2 cellular contexts compared by ENCODE assay signal in the genomic region with DNA sequence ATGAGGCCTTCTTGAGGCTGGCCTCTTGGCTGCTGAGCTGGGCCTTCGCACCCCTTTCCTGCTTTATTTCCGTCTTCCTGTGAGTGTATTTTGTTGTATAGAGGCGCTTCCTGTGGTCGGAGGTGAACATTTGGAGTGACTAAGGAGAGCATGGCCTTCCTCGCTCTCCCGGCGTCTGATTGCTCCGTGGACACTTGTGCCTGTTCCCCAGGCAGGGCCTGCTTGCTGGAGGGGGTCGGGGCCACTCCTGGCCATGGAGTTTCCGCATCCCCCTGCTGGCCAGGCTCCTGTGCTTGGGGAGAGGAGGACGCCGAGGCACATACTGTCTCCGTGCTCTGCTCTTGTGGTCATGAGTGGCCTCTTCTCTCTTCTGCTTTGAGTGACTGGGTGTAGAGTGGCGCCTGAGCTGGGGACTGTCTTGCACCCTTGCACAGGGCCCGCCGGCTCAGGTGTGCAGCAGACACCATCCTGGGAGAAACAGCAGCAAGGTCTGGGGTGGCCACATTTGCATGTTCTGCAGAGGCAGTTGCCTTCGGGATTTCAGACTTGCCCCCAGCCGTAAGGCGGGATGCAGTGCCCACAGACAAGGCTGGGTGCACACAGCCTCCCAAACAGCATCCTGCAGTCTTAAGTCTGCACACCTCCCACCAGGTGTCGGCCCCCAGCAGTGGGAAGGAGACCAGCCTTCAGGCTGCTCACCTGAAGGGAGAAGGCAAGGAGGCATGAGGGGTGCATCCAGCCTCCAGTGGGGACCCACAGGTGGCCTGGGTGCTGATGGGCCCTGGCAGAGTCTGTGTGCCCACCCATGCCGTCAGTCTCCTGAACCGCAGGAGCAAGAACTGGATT.
TF ChIP-seq lines count a peak whose summit lies in the region.

No MANE protein-coding gene starts in this region.

TF ChIP-seq in SK-N-SH, 30 proteins besides CTCF, POLR2A, EP300 and RAD21 (continued from another document):
- TF ChIP-seq, protein P1, sequence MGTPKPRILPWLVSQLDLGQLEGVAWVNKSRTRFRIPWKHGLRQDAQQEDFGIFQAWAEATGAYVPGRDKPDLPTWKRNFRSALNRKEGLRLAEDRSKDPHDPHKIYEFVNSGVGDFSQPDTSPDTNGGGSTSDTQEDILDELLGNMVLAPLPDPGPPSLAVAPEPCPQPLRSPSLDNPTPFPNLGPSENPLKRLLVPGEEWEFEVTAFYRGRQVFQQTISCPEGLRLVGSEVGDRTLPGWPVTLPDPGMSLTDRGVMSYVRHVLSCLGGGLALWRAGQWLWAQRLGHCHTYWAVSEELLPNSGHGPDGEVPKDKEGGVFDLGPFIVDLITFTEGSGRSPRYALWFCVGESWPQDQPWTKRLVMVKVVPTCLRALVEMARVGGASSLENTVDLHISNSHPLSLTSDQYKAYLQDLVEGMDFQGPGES (IDR thresholded peaks at IDR 0.05; ENCODE audit: low read depth, low read length): no peak

TF ChIP-seq in SK-N-SH treated with all-trans-retinoic acid at 6 μM for 48 hours, 23 proteins besides CTCF, POLR2A, EP300 and RAD21 (continued from another document):
- TF ChIP-seq, protein P2, sequence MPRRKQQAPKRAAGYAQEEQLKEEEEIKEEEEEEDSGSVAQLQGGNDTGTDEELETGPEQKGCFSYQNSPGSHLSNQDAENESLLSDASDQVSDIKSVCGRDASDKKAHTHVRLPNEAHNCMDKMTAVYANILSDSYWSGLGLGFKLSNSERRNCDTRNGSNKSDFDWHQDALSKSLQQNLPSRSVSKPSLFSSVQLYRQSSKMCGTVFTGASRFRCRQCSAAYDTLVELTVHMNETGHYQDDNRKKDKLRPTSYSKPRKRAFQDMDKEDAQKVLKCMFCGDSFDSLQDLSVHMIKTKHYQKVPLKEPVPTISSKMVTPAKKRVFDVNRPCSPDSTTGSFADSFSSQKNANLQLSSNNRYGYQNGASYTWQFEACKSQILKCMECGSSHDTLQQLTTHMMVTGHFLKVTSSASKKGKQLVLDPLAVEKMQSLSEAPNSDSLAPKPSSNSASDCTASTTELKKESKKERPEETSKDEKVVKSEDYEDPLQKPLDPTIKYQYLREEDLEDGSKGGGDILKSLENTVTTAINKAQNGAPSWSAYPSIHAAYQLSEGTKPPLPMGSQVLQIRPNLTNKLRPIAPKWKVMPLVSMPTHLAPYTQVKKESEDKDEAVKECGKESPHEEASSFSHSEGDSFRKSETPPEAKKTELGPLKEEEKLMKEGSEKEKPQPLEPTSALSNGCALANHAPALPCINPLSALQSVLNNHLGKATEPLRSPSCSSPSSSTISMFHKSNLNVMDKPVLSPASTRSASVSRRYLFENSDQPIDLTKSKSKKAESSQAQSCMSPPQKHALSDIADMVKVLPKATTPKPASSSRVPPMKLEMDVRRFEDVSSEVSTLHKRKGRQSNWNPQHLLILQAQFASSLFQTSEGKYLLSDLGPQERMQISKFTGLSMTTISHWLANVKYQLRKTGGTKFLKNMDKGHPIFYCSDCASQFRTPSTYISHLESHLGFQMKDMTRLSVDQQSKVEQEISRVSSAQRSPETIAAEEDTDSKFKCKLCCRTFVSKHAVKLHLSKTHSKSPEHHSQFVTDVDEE (CRISPR knock-in tag; IDR thresholded peaks at IDR 0.05): no peak
- no peak for TF ChIP-seq TCF4 (CRISPR knock-in tag; IDR thresholded peaks at IDR 0.05; ENCODE audit: borderline replicate concordance)
- no peak for TF ChIP-seq ZNF8 (CRISPR knock-in tag; IDR thresholded peaks at IDR 0.05)
- TF ChIP-seq BACH2 (CRISPR knock-in tag; IDR thresholded peaks at IDR 0.05; ENCODE audit: borderline replicate concordance): no peak
- no peak for TF ChIP-seq PATZ1 (CRISPR knock-in tag; IDR thresholded peaks at IDR 0.05; ENCODE audit: borderline replicate concordance)
- TF ChIP-seq ZNF565 (CRISPR knock-in tag; conservative IDR thresholded peaks at IDR 0.05; ENCODE audit: low read depth): no peak
- no peak for TF ChIP-seq ARNTL (CRISPR knock-in tag; IDR thresholded peaks at IDR 0.05; ENCODE audit: borderline replicate concordance, low read depth)
- TF ChIP-seq PPARA (CRISPR knock-in tag; IDR thresholded peaks at IDR 0.05; ENCODE audit: borderline replicate concordance): no peak
- TF ChIP-seq, protein P3, sequence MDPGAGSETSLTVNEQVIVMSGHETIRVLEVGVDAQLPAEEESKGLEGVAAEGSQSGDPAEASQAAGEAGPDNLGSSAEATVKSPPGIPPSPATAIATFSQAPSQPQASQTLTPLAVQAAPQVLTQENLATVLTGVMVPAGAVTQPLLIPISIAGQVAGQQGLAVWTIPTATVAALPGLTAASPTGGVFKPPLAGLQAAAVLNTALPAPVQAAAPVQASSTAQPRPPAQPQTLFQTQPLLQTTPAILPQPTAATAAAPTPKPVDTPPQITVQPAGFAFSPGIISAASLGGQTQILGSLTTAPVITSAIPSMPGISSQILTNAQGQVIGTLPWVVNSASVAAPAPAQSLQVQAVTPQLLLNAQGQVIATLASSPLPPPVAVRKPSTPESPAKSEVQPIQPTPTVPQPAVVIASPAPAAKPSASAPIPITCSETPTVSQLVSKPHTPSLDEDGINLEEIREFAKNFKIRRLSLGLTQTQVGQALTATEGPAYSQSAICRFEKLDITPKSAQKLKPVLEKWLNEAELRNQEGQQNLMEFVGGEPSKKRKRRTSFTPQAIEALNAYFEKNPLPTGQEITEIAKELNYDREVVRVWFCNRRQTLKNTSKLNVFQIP (CRISPR knock-in tag; IDR thresholded peaks at IDR 0.05; ENCODE audit: borderline replicate concordance, low read depth): no peak
- no peak for TF ChIP-seq TOX (CRISPR knock-in tag; IDR thresholded peaks at IDR 0.05; ENCODE audit: borderline replicate concordance)
- TF ChIP-seq ESRRG (CRISPR knock-in tag; IDR thresholded peaks at IDR 0.05): no peak
- TF ChIP-seq ZC3H10 (CRISPR knock-in tag; IDR thresholded peaks at IDR 0.05): no peak
- no peak for TF ChIP-seq CSRNP3 (CRISPR knock-in tag; IDR thresholded peaks at IDR 0.05)
- no peak for TF ChIP-seq GLIS3 (CRISPR knock-in tag; IDR thresholded peaks at IDR 0.05)
- TF ChIP-seq, protein P4, sequence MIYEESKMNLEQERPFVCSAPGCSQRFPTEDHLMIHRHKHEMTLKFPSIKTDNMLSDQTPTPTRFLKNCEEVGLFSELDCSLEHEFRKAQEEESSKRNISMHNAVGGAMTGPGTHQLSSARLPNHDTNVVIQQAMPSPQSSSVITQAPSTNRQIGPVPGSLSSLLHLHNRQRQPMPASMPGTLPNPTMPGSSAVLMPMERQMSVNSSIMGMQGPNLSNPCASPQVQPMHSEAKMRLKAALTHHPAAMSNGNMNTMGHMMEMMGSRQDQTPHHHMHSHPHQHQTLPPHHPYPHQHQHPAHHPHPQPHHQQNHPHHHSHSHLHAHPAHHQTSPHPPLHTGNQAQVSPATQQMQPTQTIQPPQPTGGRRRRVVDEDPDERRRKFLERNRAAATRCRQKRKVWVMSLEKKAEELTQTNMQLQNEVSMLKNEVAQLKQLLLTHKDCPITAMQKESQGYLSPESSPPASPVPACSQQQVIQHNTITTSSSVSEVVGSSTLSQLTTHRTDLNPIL (CRISPR knock-in tag; IDR thresholded peaks at IDR 0.05; ENCODE audit: low read depth): no peak
